Comparison of ENCODE assay signal across 1 cellular context in genomic region chr9:127916665-127917581, GRCh38.
TF ChIP-seq lines count a peak whose summit lies in the region.

Gene ST6GALNAC4, minus strand, starts transcription at chr9:127917041. Its CDS starts 622 bp downstream, at chr9:127916419.

TF ChIP-seq in HepG2, 621 proteins besides CTCF, POLR2A, EP300 and RAD21 (continued from another document and continues in another):
- TF ChIP-seq, protein P1, sequence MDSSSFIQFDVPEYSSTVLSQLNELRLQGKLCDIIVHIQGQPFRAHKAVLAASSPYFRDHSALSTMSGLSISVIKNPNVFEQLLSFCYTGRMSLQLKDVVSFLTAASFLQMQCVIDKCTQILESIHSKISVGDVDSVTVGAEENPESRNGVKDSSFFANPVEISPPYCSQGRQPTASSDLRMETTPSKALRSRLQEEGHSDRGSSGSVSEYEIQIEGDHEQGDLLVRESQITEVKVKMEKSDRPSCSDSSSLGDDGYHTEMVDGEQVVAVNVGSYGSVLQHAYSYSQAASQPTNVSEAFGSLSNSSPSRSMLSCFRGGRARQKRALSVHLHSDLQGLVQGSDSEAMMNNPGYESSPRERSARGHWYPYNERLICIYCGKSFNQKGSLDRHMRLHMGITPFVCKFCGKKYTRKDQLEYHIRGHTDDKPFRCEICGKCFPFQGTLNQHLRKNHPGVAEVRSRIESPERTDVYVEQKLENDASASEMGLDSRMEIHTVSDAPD (CRISPR knock-in tag; IDR thresholded peaks at IDR 0.05), result no peak
- TF ChIP-seq LCORL (IDR thresholded peaks at IDR 0.05) (no peak), LCORL (CRISPR knock-in tag; IDR thresholded peaks at IDR 0.05) (peak; percentile 25; the same call in 1 of the 2 replicates), ZFP37 (CRISPR knock-in tag; IDR thresholded peaks at IDR 0.05; ENCODE audit: borderline replicate concordance) (no peak), ZBTB25 (CRISPR knock-in tag; IDR thresholded peaks at IDR 0.05) (no peak), HES4 (CRISPR knock-in tag; IDR thresholded peaks at IDR 0.05; ENCODE audit: borderline replicate concordance) (peak; percentile 45; the same call in 1 of the 2 replicates), ZNF773 (CRISPR knock-in tag; IDR thresholded peaks at IDR 0.05; ENCODE audit: borderline replicate concordance) (no peak), KDM5B (CRISPR knock-in tag; IDR thresholded peaks at IDR 0.05; ENCODE audit: borderline replicate concordance) (0 out of 2 replicates have a peak, but pooled peaks have one; percentile 19), ZNF629 (CRISPR knock-in tag; conservative IDR thresholded peaks at IDR 0.05) (0 out of 2 replicates have a peak, but pooled peaks have one; percentile 8), TEF (CRISPR knock-in tag; IDR thresholded peaks at IDR 0.05) (no peak), NCOA2 (CRISPR knock-in tag; IDR thresholded peaks at IDR 0.05) (no peak), CREM (IDR thresholded peaks at IDR 0.05) (no peak), CREM (CRISPR knock-in tag; IDR thresholded peaks at IDR 0.05) (no peak), MAZ (IDR thresholded peaks at IDR 0.05; ENCODE audit: borderline replicate concordance, low read depth, low read length) (no peak), MAZ (CRISPR knock-in tag; IDR thresholded peaks at IDR 0.05; ENCODE audit: low read depth) (peak; percentile 67; the same call in 1 of the 2 replicates), FOXO4 (CRISPR knock-in tag; conservative IDR thresholded peaks at IDR 0.05) (0 out of 2 replicates have a peak, but pooled peaks have one; percentile 56), HNRNPUL1 (IDR thresholded peaks at IDR 0.05; ENCODE audit: low read depth, low read length) (no peak), ISL2 (CRISPR knock-in tag; IDR thresholded peaks at IDR 0.05) (no peak), KDM2A (CRISPR knock-in tag; IDR thresholded peaks at IDR 0.05; ENCODE audit: borderline replicate concordance, low read depth) (no peak), ZFYVE20 (CRISPR knock-in tag; IDR thresholded peaks at IDR 0.05; ENCODE audit: borderline replicate concordance, low read depth) (no peak), KAT2B (IDR thresholded peaks at IDR 0.05; ENCODE audit: borderline replicate concordance, low read depth, low read length) (no peak), ZNF670 (CRISPR knock-in tag; IDR thresholded peaks at IDR 0.05; ENCODE audit: borderline replicate concordance) (no peak), E2F1 (CRISPR knock-in tag; IDR thresholded peaks at IDR 0.05) (no peak), ZNF451 (CRISPR knock-in tag; IDR thresholded peaks at IDR 0.05) (no peak), KLF9 (CRISPR knock-in tag; IDR thresholded peaks at IDR 0.05; ENCODE audit: low read depth) (no peak), CBX2 (IDR thresholded peaks at IDR 0.05; ENCODE audit: low read depth, low read length) (no peak), CBX2 (CRISPR knock-in tag; IDR thresholded peaks at IDR 0.05; ENCODE audit: low read depth) (no peak), ZNF460 (CRISPR knock-in tag; IDR thresholded peaks at IDR 0.05; ENCODE audit: borderline replicate concordance) (no peak), SIX1 (CRISPR knock-in tag; IDR thresholded peaks at IDR 0.05; ENCODE audit: borderline replicate concordance) (no peak), ZNF772 (CRISPR knock-in tag; IDR thresholded peaks at IDR 0.05) (no peak), ZKSCAN1 (IDR thresholded peaks at IDR 0.05; ENCODE audit: low read length) (no peak), ATF1 (CRISPR knock-in tag; IDR thresholded peaks at IDR 0.05) (no peak), ATF3 (CRISPR knock-in tag; IDR thresholded peaks at IDR 0.05) (no peak), YEATS2 (CRISPR knock-in tag; IDR thresholded peaks at IDR 0.05; ENCODE audit: borderline replicate concordance) (no peak), BHLHE40 (IDR thresholded peaks at IDR 0.05; ENCODE audit: low read length) (no peak), XRCC5 (optimal IDR thresholded peaks at IDR 0.05; ENCODE audit: low read length) (no peak), SAP130 (CRISPR knock-in tag; IDR thresholded peaks at IDR 0.05; ENCODE audit: low read depth) (peak; percentile 67), ZNF782 (CRISPR knock-in tag; IDR thresholded peaks at IDR 0.05; ENCODE audit: borderline replicate concordance) (0 out of 2 replicates have a peak, but pooled peaks have one; percentile 24), NR3C1 (CRISPR knock-in tag; IDR thresholded peaks at IDR 0.05) (no peak), ZNF510 (CRISPR knock-in tag; IDR thresholded peaks at IDR 0.05; ENCODE audit: low read depth) (no peak), MAFF (IDR thresholded peaks at IDR 0.05; ENCODE audit: low read depth, low read length) (no peak), ZFP36L1 (CRISPR knock-in tag; IDR thresholded peaks at IDR 0.05) (no peak), THYN1 (CRISPR knock-in tag; IDR thresholded peaks at IDR 0.05; ENCODE audit: borderline replicate concordance, low read depth) (no peak), MTA3 (CRISPR knock-in tag; IDR thresholded peaks at IDR 0.05) (no peak), ZSCAN22 (CRISPR knock-in tag; IDR thresholded peaks at IDR 0.05) (no peak)
- TF ChIP-seq, protein P2, sequence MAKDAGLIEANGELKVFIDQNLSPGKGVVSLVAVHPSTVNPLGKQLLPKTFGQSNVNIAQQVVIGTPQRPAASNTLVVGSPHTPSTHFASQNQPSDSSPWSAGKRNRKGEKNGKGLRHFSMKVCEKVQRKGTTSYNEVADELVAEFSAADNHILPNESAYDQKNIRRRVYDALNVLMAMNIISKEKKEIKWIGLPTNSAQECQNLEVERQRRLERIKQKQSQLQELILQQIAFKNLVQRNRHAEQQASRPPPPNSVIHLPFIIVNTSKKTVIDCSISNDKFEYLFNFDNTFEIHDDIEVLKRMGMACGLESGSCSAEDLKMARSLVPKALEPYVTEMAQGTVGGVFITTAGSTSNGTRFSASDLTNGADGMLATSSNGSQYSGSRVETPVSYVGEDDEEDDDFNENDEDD (CRISPR knock-in tag; IDR thresholded peaks at IDR 0.05; ENCODE audit: borderline replicate concordance), result no peak
- TF ChIP-seq, protein P3, sequence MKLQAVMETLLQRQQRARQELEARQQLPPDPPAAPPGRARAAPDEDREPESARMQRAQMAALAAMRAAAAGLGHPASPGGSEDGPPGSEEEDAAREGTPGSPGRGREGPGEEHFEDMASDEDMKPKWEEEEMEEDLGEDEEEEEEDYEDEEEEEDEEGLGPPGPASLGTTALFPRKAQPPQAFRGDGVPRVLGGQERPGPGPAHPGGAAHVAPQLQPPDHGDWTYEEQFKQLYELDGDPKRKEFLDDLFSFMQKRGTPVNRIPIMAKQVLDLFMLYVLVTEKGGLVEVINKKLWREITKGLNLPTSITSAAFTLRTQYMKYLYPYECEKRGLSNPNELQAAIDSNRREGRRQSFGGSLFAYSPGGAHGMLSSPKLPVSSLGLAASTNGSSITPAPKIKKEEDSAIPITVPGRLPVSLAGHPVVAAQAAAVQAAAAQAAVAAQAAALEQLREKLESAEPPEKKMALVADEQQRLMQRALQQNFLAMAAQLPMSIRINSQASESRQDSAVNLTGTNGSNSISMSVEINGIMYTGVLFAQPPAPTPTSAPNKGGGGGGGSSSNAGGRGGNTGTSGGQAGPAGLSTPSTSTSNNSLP (IDR thresholded peaks at IDR 0.05; ENCODE audit: low read depth, low read length), result no peak
- TF ChIP-seq, protein P4, sequence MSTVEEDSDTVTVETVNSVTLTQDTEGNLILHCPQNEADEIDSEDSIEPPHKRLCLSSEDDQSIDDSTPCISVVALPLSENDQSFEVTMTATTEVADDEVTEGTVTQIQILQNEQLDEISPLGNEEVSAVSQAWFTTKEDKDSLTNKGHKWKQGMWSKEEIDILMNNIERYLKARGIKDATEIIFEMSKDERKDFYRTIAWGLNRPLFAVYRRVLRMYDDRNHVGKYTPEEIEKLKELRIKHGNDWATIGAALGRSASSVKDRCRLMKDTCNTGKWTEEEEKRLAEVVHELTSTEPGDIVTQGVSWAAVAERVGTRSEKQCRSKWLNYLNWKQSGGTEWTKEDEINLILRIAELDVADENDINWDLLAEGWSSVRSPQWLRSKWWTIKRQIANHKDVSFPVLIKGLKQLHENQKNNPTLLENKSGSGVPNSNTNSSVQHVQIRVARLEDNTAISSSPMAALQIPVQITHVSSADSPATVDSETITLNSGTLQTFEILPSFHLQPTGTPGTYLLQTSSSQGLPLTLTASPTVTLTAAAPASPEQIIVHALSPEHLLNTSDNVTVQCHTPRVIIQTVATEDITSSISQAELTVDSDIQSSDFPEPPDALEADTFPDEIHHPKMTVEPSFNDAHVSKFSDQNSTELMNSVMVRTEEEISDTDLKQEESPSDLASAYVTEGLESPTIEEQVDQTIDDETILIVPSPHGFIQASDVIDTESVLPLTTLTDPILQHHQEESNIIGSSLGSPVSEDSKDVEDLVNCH (CRISPR knock-in tag; IDR thresholded peaks at IDR 0.05), result no peak
- TF ChIP-seq, protein P5, sequence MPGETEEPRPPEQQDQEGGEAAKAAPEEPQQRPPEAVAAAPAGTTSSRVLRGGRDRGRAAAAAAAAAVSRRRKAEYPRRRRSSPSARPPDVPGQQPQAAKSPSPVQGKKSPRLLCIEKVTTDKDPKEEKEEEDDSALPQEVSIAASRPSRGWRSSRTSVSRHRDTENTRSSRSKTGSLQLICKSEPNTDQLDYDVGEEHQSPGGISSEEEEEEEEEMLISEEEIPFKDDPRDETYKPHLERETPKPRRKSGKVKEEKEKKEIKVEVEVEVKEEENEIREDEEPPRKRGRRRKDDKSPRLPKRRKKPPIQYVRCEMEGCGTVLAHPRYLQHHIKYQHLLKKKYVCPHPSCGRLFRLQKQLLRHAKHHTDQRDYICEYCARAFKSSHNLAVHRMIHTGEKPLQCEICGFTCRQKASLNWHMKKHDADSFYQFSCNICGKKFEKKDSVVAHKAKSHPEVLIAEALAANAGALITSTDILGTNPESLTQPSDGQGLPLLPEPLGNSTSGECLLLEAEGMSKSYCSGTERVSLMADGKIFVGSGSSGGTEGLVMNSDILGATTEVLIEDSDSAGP (CRISPR knock-in tag; IDR thresholded peaks at IDR 0.05; ENCODE audit: borderline replicate concordance), result no peak; the same call in 1 of the 2 replicates
- TF ChIP-seq, protein P6, sequence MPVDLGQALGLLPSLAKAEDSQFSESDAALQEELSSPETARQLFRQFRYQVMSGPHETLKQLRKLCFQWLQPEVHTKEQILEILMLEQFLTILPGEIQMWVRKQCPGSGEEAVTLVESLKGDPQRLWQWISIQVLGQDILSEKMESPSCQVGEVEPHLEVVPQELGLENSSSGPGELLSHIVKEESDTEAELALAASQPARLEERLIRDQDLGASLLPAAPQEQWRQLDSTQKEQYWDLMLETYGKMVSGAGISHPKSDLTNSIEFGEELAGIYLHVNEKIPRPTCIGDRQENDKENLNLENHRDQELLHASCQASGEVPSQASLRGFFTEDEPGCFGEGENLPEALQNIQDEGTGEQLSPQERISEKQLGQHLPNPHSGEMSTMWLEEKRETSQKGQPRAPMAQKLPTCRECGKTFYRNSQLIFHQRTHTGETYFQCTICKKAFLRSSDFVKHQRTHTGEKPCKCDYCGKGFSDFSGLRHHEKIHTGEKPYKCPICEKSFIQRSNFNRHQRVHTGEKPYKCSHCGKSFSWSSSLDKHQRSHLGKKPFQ (CRISPR knock-in tag; IDR thresholded peaks at IDR 0.05; ENCODE audit: insufficient replicate concordance), result peak; percentile 35
- TF ChIP-seq, protein P7, sequence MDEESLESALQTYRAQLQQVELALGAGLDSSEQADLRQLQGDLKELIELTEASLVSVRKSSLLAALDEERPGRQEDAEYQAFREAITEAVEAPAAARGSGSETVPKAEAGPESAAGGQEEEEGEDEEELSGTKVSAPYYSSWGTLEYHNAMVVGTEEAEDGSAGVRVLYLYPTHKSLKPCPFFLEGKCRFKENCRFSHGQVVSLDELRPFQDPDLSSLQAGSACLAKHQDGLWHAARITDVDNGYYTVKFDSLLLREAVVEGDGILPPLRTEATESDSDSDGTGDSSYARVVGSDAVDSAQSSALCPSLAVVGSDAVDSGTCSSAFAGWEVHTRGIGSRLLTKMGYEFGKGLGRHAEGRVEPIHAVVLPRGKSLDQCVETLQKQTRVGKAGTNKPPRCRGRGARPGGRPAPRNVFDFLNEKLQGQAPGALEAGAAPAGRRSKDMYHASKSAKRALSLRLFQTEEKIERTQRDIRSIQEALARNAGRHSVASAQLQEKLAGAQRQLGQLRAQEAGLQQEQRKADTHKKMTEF (CRISPR knock-in tag; IDR thresholded peaks at IDR 0.05), result peak; percentile 12; the same call in 1 of the 2 replicates
